Comparison of ENCODE assay signal across 20 cellular contexts in the genomic region with DNA sequence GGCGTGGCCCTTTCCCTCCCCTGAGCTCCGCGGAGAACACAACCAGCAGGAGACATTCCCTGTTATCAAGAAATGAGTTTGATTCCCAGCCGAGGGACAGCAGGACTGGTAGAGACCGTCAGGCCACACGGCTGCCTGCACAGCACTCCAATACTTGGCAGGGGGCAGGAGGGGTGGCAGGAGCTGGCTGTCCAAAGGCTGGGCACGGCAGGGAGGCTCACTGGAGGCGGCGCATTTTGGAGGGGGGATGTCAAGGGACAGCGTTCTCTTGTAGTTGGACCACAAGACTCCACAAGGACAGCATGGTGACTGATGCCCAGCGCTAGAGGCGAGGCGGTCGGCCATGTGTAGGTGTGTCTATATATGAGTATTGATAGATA.
"Had no signal": no experiment of that assay in that cellular context is flagged by ENCODE, and none has a peak within 500 bp of the region (broad histone marks: within the 10 kb centered on the region; RNA-seq: fewer than 3 reads in every experiment).

No MANE protein-coding gene starts in this region.

- DNase-seq: cortex of kidney; erythroblast; foreskin melanocyte; heart right ventricle; hypothalamus; left ventricle myocardium inferior; mesendoderm; naive thymus-derived CD4-positive, alpha-beta T cell; nephron progenitor cell; small intestine; stimulated activated CD4-positive, alpha-beta T cell treated with anti-CD3 and anti-CD28 coated beads, Interleukin-12 subunit alpha, Interleukin-12 subunit beta, amount 100 ng/mL, for 4 hours; testis; upper lobe of right lung had no signal

- H3K36me3 ChIP-seq: heart right ventricle, left ventricle myocardium inferior, neutrophil, right atrium auricular region, tibial nerve, upper lobe of right lung, vagina had no signal

- H3K27ac Mint-ChIP-seq: naive thymus-derived CD4-positive, alpha-beta T cell; nephron progenitor cell; stimulated activated naive CD8-positive, alpha-beta T cell treated with anti-CD3 and anti-CD28 coated beads, Interleukin-15, Interleukin-2, amounts not matched to agents 100 ng/mL and 50 ng/mL, for 24 hours had no signal

- ATAC-seq: heart right ventricle; naive thymus-derived CD4-positive, alpha-beta T cell; upper lobe of right lung had no signal

- H3K4me3 ChIP-seq: heart right ventricle, left ventricle myocardium inferior, lung, right atrium auricular region, testis, tibial nerve, upper lobe of right lung, vagina had no signal

- H3K9me3 Mint-ChIP-seq: central memory CD8-positive, alpha-beta T cell; naive thymus-derived CD4-positive, alpha-beta T cell; nephron progenitor cell; stimulated activated naive CD8-positive, alpha-beta T cell treated with anti-CD3 and anti-CD28 coated beads, Interleukin-15, Interleukin-2, amounts not matched to agents 100 ng/mL and 50 ng/mL, for 24 hours had no signal

- H3K27me3 ChIP-seq: heart right ventricle, neutrophil, right atrium auricular region, testis, tibial nerve, upper lobe of right lung, vagina had no signal

- H3K27me3 Mint-ChIP-seq: naive thymus-derived CD4-positive, alpha-beta T cell; stimulated activated naive CD8-positive, alpha-beta T cell treated with anti-CD3 and anti-CD28 coated beads, Interleukin-15, Interleukin-2, amounts not matched to agents 100 ng/mL and 50 ng/mL, for 24 hours had no signal

- H3K9me3 ChIP-seq: heart right ventricle, left ventricle myocardium inferior, neutrophil, right atrium auricular region, testis, tibial nerve, upper lobe of right lung, vagina had no signal

- H3K4me3 Mint-ChIP-seq: central memory CD8-positive, alpha-beta T cell; nephron progenitor cell; stimulated activated naive CD8-positive, alpha-beta T cell treated with anti-CD3 and anti-CD28 coated beads, Interleukin-15, Interleukin-2, amounts not matched to agents 100 ng/mL and 50 ng/mL, for 24 hours had no signal

- H3K27ac ChIP-seq: heart right ventricle, left ventricle myocardium inferior, neutrophil, right atrium auricular region, testis, tibial nerve, upper lobe of right lung, vagina had no signal

- H3K36me3 Mint-ChIP-seq: naive thymus-derived CD4-positive, alpha-beta T cell had no signal

- H3K4me1 Mint-ChIP-seq: central memory CD8-positive, alpha-beta T cell had no signal
